Comparison of ENCODE assay signal across 1 cellular context in the genomic region with DNA sequence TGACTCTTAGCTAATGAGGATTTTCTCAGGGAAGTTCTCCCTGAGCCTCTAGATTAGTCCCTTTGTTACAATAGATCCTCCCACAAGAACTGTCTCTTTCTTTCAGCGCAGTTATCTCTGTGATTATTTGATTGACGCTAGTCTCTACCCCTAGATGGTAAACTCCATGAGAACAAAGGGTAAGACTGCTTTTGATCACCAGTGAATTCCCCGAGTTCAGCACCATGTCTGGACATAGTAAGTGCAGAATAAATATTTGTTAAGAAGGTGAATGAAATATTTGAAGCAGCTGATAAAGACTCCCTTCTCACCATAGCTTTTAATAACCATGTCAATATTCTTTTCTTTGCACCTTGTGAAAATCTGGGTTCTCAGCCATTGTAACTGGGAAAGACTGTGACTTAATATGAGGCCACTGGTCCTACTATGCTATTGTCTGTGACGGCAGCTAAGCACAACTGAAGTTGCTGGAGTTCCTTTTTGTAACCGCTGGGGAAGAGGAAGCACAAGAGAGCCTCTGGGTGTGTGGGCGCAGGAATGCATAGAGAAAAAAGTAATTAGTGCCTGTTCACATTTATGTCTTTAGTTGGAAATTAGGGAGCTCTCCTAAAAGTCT.
A peak's percentile ranks its signal among the peaks of the same experiment; 100 is the strongest.
TF ChIP-seq lines count a peak whose summit lies in the region.

No MANE protein-coding gene starts in this region.

TF ChIP-seq in HCT116, 20 proteins besides CTCF, POLR2A, EP300 and RAD21:
- TF ChIP-seq, protein P1, sequence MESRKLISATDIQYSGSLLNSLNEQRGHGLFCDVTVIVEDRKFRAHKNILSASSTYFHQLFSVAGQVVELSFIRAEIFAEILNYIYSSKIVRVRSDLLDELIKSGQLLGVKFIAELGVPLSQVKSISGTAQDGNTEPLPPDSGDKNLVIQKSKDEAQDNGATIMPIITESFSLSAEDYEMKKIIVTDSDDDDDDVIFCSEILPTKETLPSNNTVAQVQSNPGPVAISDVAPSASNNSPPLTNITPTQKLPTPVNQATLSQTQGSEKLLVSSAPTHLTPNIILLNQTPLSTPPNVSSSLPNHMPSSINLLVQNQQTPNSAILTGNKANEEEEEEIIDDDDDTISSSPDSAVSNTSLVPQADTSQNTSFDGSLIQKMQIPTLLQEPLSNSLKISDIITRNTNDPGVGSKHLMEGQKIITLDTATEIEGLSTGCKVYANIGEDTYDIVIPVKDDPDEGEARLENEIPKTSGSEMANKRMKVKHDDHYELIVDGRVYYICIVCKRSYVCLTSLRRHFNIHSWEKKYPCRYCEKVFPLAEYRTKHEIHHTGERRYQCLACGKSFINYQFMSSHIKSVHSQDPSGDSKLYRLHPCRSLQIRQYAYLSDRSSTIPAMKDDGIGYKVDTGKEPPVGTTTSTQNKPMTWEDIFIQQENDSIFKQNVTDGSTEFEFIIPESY (IDR thresholded peaks at IDR 0.05; ENCODE audit: extremely low read depth, insufficient replicate concordance, low read length) = no peak
- TF ChIP-seq TCF7L2 (IDR thresholded peaks at IDR 0.05; ENCODE audit: borderline replicate concordance, extremely low read depth, insufficient read depth, insufficient read length) (peak; percentile 56), YY1 (IDR thresholded peaks at IDR 0.05; ENCODE audit: extremely low read depth, insufficient replicate concordance, low read depth, low read length) (no peak), ELF1 (IDR thresholded peaks at IDR 0.05; ENCODE audit: borderline replicate concordance, low read depth) (no peak), SRF (IDR thresholded peaks at IDR 0.05; ENCODE audit: low read depth) (no peak), POLR2AphosphoS5 (IDR thresholded peaks at IDR 0.05; ENCODE audit: low read depth, low read length) (peak; percentile 47; the same call in 1 of the 2 replicates)
- TF ChIP-seq, protein P2, sequence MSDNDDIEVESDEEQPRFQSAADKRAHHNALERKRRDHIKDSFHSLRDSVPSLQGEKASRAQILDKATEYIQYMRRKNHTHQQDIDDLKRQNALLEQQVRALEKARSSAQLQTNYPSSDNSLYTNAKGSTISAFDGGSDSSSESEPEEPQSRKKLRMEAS (IDR thresholded peaks at IDR 0.05) = no peak
